1 cellular context compared by ENCODE assay signal in genomic region chr9:87494970-87495471, GRCh38.
TF ChIP-seq lines count a peak whose summit lies in the region.

No MANE protein-coding gene starts in this region.

TF ChIP-seq in K562, 482 proteins besides CTCF, POLR2A, EP300 and RAD21 (continued from another document and continues in another):
- TF ChIP-seq OTX1 (CRISPR knock-in tag; IDR thresholded peaks at IDR 0.05) (no peak), GTF2A2 (tag; IDR thresholded peaks at IDR 0.05) (no peak), CREM (IDR thresholded peaks at IDR 0.05; ENCODE audit: low read depth) (0 out of 2 replicates have a peak, but pooled peaks have one; percentile 16), TAF9B (IDR thresholded peaks at IDR 0.05; ENCODE audit: partially characterized antibody) (peak; percentile 17), NEUROD1 (IDR thresholded peaks at IDR 0.05; ENCODE audit: borderline replicate concordance, low read depth, low read length, partially characterized antibody) (no peak), HMG20B (CRISPR knock-in tag; IDR thresholded peaks at IDR 0.05) (no peak), TSC22D4 (tag; IDR thresholded peaks at IDR 0.05) (no peak), STAT5B (CRISPR knock-in tag; IDR thresholded peaks at IDR 0.05) (no peak), POLR3A (IDR thresholded peaks at IDR 0.05; ENCODE audit: borderline replicate concordance, extremely low read depth, insufficient read depth, insufficient read length) (no peak), PRPF4 (IDR thresholded peaks at IDR 0.05; ENCODE audit: insufficient read depth, low read depth, low read length, poor library complexity, severe bottlenecking) (no peak), POU5F1 (IDR thresholded peaks at IDR 0.05; ENCODE audit: borderline replicate concordance, low read depth, low read length, partially characterized antibody) (no peak), RNF2 (IDR thresholded peaks at IDR 0.05) (no peak), CBX2 (IDR thresholded peaks at IDR 0.05; ENCODE audit: insufficient read depth, low read length, poor library complexity, severe bottlenecking) (no peak), HNRNPL (IDR thresholded peaks at IDR 0.05; ENCODE audit: low read depth, low read length) (no peak), THRA (IDR thresholded peaks at IDR 0.05) (no peak), MEIS2 (IDR thresholded peaks at IDR 0.05; ENCODE audit: partially characterized antibody) (peak; percentile 32), LCOR (CRISPR knock-in tag; IDR thresholded peaks at IDR 0.05) (no peak), EGR1 (conservative IDR thresholded peaks at IDR 0.05) (peak; percentile 95), TCF3 (CRISPR knock-in tag; IDR thresholded peaks at IDR 0.05) (no peak), NFE2L1 (tag; IDR thresholded peaks at IDR 0.05; ENCODE audit: borderline replicate concordance, low read depth) (no peak), NFXL1 (CRISPR knock-in tag; IDR thresholded peaks at IDR 0.05) (no peak), ZNF766 (CRISPR knock-in tag; conservative IDR thresholded peaks at IDR 0.05) (0 out of 2 replicates have a peak, but pooled peaks have one; percentile 18), GTF2F1 (IDR thresholded peaks at IDR 0.05; ENCODE audit: low read depth, low read length) (no peak), LEF1 (IDR thresholded peaks at IDR 0.05) (peak; percentile 47; the same call in 1 of the 2 replicates), E2F5 (CRISPR knock-in tag; IDR thresholded peaks at IDR 0.05) (no peak)
- TF ChIP-seq, protein P1, sequence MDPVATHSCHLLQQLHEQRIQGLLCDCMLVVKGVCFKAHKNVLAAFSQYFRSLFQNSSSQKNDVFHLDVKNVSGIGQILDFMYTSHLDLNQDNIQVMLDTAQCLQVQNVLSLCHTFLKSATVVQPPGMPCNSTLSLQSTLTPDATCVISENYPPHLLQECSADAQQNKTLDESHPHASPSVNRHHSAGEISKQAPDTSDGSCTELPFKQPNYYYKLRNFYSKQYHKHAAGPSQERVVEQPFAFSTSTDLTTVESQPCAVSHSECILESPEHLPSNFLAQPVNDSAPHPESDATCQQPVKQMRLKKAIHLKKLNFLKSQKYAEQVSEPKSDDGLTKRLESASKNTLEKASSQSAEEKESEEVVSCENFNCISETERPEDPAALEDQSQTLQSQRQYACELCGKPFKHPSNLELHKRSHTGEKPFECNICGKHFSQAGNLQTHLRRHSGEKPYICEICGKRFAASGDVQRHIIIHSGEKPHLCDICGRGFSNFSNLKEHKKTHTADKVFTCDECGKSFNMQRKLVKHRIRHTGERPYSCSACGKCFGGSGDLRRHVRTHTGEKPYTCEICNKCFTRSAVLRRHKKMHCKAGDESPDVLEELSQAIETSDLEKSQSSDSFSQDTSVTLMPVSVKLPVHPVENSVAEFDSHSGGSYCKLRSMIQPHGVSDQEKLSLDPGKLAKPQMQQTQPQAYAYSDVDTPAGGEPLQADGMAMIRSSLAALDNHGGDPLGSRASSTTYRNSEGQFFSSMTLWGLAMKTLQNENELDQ (CRISPR knock-in tag; IDR thresholded peaks at IDR 0.05; ENCODE audit: borderline replicate concordance): no peak
- TF ChIP-seq, protein P2, sequence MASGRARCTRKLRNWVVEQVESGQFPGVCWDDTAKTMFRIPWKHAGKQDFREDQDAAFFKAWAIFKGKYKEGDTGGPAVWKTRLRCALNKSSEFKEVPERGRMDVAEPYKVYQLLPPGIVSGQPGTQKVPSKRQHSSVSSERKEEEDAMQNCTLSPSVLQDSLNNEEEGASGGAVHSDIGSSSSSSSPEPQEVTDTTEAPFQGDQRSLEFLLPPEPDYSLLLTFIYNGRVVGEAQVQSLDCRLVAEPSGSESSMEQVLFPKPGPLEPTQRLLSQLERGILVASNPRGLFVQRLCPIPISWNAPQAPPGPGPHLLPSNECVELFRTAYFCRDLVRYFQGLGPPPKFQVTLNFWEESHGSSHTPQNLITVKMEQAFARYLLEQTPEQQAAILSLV (tag; IDR thresholded peaks at IDR 0.05): no peak
- TF ChIP-seq, protein P3, sequence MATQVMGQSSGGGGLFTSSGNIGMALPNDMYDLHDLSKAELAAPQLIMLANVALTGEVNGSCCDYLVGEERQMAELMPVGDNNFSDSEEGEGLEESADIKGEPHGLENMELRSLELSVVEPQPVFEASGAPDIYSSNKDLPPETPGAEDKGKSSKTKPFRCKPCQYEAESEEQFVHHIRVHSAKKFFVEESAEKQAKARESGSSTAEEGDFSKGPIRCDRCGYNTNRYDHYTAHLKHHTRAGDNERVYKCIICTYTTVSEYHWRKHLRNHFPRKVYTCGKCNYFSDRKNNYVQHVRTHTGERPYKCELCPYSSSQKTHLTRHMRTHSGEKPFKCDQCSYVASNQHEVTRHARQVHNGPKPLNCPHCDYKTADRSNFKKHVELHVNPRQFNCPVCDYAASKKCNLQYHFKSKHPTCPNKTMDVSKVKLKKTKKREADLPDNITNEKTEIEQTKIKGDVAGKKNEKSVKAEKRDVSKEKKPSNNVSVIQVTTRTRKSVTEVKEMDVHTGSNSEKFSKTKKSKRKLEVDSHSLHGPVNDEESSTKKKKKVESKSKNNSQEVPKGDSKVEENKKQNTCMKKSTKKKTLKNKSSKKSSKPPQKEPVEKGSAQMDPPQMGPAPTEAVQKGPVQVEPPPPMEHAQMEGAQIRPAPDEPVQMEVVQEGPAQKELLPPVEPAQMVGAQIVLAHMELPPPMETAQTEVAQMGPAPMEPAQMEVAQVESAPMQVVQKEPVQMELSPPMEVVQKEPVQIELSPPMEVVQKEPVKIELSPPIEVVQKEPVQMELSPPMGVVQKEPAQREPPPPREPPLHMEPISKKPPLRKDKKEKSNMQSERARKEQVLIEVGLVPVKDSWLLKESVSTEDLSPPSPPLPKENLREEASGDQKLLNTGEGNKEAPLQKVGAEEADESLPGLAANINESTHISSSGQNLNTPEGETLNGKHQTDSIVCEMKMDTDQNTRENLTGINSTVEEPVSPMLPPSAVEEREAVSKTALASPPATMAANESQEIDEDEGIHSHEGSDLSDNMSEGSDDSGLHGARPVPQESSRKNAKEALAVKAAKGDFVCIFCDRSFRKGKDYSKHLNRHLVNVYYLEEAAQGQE (CRISPR knock-in tag; IDR thresholded peaks at IDR 0.05; ENCODE audit: low read depth): no peak
- TF ChIP-seq, protein P4, sequence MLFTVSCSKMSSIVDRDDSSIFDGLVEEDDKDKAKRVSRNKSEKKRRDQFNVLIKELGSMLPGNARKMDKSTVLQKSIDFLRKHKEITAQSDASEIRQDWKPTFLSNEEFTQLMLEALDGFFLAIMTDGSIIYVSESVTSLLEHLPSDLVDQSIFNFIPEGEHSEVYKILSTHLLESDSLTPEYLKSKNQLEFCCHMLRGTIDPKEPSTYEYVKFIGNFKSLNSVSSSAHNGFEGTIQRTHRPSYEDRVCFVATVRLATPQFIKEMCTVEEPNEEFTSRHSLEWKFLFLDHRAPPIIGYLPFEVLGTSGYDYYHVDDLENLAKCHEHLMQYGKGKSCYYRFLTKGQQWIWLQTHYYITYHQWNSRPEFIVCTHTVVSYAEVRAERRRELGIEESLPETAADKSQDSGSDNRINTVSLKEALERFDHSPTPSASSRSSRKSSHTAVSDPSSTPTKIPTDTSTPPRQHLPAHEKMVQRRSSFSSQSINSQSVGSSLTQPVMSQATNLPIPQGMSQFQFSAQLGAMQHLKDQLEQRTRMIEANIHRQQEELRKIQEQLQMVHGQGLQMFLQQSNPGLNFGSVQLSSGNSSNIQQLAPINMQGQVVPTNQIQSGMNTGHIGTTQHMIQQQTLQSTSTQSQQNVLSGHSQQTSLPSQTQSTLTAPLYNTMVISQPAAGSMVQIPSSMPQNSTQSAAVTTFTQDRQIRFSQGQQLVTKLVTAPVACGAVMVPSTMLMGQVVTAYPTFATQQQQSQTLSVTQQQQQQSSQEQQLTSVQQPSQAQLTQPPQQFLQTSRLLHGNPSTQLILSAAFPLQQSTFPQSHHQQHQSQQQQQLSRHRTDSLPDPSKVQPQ (CRISPR knock-in tag; IDR thresholded peaks at IDR 0.05; ENCODE audit: borderline replicate concordance): no peak
- TF ChIP-seq, protein P5, sequence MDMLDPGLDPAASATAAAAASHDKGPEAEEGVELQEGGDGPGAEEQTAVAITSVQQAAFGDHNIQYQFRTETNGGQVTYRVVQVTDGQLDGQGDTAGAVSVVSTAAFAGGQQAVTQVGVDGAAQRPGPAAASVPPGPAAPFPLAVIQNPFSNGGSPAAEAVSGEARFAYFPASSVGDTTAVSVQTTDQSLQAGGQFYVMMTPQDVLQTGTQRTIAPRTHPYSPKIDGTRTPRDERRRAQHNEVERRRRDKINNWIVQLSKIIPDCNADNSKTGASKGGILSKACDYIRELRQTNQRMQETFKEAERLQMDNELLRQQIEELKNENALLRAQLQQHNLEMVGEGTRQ (CRISPR knock-in tag; IDR thresholded peaks at IDR 0.05): no peak
- TF ChIP-seq, protein P6, sequence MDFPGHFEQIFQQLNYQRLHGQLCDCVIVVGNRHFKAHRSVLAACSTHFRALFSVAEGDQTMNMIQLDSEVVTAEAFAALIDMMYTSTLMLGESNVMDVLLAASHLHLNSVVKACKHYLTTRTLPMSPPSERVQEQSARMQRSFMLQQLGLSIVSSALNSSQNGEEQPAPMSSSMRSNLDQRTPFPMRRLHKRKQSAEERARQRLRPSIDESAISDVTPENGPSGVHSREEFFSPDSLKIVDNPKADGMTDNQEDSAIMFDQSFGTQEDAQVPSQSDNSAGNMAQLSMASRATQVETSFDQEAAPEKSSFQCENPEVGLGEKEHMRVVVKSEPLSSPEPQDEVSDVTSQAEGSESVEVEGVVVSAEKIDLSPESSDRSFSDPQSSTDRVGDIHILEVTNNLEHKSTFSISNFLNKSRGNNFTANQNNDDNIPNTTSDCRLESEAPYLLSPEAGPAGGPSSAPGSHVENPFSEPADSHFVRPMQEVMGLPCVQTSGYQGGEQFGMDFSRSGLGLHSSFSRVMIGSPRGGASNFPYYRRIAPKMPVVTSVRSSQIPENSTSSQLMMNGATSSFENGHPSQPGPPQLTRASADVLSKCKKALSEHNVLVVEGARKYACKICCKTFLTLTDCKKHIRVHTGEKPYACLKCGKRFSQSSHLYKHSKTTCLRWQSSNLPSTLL (IDR thresholded peaks at IDR 0.05): no peak
- TF ChIP-seq, protein P7, sequence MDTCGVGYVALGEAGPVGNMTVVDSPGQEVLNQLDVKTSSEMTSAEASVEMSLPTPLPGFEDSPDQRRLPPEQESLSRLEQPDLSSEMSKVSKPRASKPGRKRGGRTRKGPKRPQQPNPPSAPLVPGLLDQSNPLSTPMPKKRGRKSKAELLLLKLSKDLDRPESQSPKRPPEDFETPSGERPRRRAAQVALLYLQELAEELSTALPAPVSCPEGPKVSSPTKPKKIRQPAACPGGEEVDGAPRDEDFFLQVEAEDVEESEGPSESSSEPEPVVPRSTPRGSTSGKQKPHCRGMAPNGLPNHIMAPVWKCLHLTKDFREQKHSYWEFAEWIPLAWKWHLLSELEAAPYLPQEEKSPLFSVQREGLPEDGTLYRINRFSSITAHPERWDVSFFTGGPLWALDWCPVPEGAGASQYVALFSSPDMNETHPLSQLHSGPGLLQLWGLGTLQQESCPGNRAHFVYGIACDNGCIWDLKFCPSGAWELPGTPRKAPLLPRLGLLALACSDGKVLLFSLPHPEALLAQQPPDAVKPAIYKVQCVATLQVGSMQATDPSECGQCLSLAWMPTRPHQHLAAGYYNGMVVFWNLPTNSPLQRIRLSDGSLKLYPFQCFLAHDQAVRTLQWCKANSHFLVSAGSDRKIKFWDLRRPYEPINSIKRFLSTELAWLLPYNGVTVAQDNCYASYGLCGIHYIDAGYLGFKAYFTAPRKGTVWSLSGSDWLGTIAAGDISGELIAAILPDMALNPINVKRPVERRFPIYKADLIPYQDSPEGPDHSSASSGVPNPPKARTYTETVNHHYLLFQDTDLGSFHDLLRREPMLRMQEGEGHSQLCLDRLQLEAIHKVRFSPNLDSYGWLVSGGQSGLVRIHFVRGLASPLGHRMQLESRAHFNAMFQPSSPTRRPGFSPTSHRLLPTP (IDR thresholded peaks at IDR 0.05; ENCODE audit: borderline replicate concordance, extremely low read depth, insufficient read length): no peak
- TF ChIP-seq, protein P8, sequence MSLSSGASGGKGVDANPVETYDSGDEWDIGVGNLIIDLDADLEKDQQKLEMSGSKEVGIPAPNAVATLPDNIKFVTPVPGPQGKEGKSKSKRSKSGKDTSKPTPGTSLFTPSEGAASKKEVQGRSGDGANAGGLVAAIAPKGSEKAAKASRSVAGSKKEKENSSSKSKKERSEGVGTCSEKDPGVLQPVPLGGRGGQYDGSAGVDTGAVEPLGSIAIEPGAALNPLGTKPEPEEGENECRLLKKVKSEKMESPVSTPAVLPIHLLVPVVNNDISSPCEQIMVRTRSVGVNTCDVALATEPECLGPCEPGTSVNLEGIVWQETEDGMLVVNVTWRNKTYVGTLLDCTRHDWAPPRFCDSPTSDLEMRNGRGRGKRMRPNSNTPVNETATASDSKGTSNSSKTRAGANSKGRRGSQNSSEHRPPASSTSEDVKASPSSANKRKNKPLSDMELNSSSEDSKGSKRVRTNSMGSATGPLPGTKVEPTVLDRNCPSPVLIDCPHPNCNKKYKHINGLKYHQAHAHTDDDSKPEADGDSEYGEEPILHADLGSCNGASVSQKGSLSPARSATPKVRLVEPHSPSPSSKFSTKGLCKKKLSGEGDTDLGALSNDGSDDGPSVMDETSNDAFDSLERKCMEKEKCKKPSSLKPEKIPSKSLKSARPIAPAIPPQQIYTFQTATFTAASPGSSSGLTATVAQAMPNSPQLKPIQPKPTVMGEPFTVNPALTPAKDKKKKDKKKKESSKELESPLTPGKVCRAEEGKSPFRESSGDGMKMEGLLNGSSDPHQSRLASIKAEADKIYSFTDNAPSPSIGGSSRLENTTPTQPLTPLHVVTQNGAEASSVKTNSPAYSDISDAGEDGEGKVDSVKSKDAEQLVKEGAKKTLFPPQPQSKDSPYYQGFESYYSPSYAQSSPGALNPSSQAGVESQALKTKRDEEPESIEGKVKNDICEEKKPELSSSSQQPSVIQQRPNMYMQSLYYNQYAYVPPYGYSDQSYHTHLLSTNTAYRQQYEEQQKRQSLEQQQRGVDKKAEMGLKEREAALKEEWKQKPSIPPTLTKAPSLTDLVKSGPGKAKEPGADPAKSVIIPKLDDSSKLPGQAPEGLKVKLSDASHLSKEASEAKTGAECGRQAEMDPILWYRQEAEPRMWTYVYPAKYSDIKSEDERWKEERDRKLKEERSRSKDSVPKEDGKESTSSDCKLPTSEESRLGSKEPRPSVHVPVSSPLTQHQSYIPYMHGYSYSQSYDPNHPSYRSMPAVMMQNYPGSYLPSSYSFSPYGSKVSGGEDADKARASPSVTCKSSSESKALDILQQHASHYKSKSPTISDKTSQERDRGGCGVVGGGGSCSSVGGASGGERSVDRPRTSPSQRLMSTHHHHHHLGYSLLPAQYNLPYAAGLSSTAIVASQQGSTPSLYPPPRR (CRISPR knock-in tag; IDR thresholded peaks at IDR 0.05; ENCODE audit: borderline replicate concordance): no peak
